Comparison of ENCODE assay signal across 21 cellular contexts in genomic region chr7:157784114-157784835, GRCh38.
"Had no signal": no experiment of that assay in that cellular context is flagged by ENCODE, and none has a peak within 500 bp of the region (broad histone marks: within the 10 kb centered on the region; RNA-seq: fewer than 3 reads in every experiment).

No MANE protein-coding gene starts in this region.

- H3K36me3 ChIP-seq: heart right ventricle, left ventricle myocardium inferior, sigmoid colon, tibial nerve, uterus, WERI-Rb-1 had no signal

- H3K4me3 Mint-ChIP-seq: activated naive CD8-positive, alpha-beta T cell treated with anti-CD3 and anti-CD28 coated beads for 36 hours; activated T-cell treated with anti-CD3 and anti-CD28 coated beads, Interleukin-2, amount 50 U/mL, for 24 hours; activated T-helper 17 cell treated with anti-CD3 and anti-CD28 coated beads, Interleukin-2, amount 50 U/mL, for 72 hours; memory B cell; nephron; T-cell had no signal

- H3K36me3 Mint-ChIP-seq: activated naive CD8-positive, alpha-beta T cell treated with anti-CD3 and anti-CD28 coated beads for 36 hours; memory B cell; T-cell had no signal

- H3K4me2 ChIP-seq: smooth muscle cell had no signal

- H3K27ac ChIP-seq: epithelial cell of prostate, heart right ventricle, left ventricle myocardium inferior, sigmoid colon, tibial nerve, uterus, WERI-Rb-1 had no signal

- ATAC-seq: activated T-helper 17 cell treated with anti-CD3 and anti-CD28 coated beads, Interleukin-2, amount 50 U/mL, for 72 hours; stimulated activated naive CD8-positive, alpha-beta T cell treated with anti-CD3 and anti-CD28 coated beads, Interleukin-15, Interleukin-2, amounts not matched to agents 100 U/mL and 50 U/mL, for 24 hours; T-cell had no signal

- H3K27ac Mint-ChIP-seq: activated naive CD8-positive, alpha-beta T cell treated with anti-CD3 and anti-CD28 coated beads for 36 hours; activated T-cell treated with anti-CD3 and anti-CD28 coated beads, Interleukin-2, amount 50 U/mL, for 24 hours; activated T-helper 17 cell treated with anti-CD3 and anti-CD28 coated beads, Interleukin-2, amount 50 U/mL, for 72 hours; memory B cell; nephron; T-cell had no signal

- H3K9me3 ChIP-seq: heart right ventricle, left ventricle myocardium inferior, sigmoid colon, uterus had no signal

- H3K4me3 ChIP-seq: heart right ventricle, left ventricle myocardium inferior, sigmoid colon, smooth muscle cell, tibial nerve, uterus had no signal

- H3K4me1 Mint-ChIP-seq: activated naive CD8-positive, alpha-beta T cell treated with anti-CD3 and anti-CD28 coated beads for 36 hours; activated T-helper 17 cell treated with anti-CD3 and anti-CD28 coated beads, Interleukin-2, amount 50 U/mL, for 72 hours; memory B cell; T-cell had no signal

- H3K4me1 ChIP-seq: heart right ventricle, left ventricle myocardium inferior, sigmoid colon, uterus had no signal

- H3K9me3 Mint-ChIP-seq: activated naive CD8-positive, alpha-beta T cell treated with anti-CD3 and anti-CD28 coated beads for 36 hours; activated T-cell treated with anti-CD3 and anti-CD28 coated beads, Interleukin-2, amount 50 U/mL, for 24 hours; activated T-helper 17 cell treated with anti-CD3 and anti-CD28 coated beads, Interleukin-2, amount 50 U/mL, for 72 hours; memory B cell; nephron; T-cell had no signal

- DNase-seq: activated CD4-positive, alpha-beta T cell treated with anti-CD3 and anti-CD28 coated beads for 1 hour; activated CD4-positive, alpha-beta T cell treated with anti-CD3 and anti-CD28 coated beads, Interleukin-2, amount 50 U/mL, for 4 hours; activated CD8-positive, alpha-beta memory T cell treated with anti-CD3 and anti-CD28 coated beads for 24 hours; activated CD8-positive, alpha-beta memory T cell treated with anti-CD3 and anti-CD28 coated beads, Interleukin-2, amount 50 U/mL, for 4 hours; activated naive CD8-positive, alpha-beta T cell treated with anti-CD3 and anti-CD28 coated beads for 36 hours; activated T-cell treated with anti-CD3 and anti-CD28 coated beads, Interleukin-2, amount 50 U/mL, for 24 hours; cortex of kidney; heart right ventricle; left ventricle myocardium inferior; sigmoid colon; stimulated activated CD4-positive, alpha-beta T cell treated with anti-CD3 and anti-CD28 coated beads, Interleukin-2, amount 100 ng/mL, for 48 hours; stimulated activated naive CD8-positive, alpha-beta T cell treated with anti-CD3 and anti-CD28 coated beads, Interleukin-15, Interleukin-2, amounts not matched to agents 100 U/mL and 50 U/mL, for 24 hours; T-cell; uterus; WERI-Rb-1 had no signal

- H3K27me3 ChIP-seq: tibial nerve, uterus had no signal

- H3K27me3 Mint-ChIP-seq: memory B cell had no signal
